Comparison of ENCODE assay signal across 1 cellular context in the genomic region with DNA sequence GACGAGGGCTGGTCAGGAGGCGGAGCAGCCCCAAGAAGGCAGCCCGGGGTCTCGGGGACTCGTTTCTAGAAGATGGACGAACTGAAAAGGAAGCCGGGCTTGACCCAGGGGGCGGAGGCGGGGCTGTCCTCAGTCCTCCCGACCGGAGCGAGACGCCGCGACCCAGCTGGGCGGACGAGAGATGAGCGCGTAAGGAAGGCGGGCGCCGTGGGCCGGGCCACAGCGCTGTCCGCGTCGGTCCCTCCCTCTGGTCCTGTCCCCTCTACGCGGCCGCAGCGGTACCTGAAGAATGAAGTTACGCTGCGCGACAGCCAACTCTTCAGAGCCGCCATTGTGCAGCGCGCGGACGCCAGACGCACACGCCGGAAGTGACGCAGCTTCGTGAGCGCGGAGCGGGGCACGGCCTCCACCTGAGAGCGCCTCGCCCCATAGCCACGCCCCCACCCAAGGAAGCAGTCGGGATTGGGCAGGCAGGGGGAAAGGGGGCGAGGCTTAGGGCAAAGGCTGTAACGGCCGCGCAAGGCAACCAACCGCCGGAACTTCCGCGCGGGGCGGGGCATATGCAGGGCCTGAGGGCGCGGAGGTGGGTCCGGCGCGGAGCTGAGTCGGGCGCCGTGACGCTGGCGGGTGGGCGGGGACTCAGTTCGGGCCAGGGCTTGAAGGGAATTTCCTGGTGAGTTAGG.
TF ChIP-seq lines count a peak whose summit lies in the region.

A gene (minus strand): TSS at position 370 of the 683 bp plus-strand sequence. CDS start 38 bp downstream, at position 332.

TF ChIP-seq in HepG2, 621 proteins besides CTCF, POLR2A, EP300 and RAD21 (continued from another document and continues in another):
- 0 out of 2 replicates have a peak, but pooled peaks have one; percentile 29 for TF ChIP-seq CHCHD3 (CRISPR knock-in tag; IDR thresholded peaks at IDR 0.05)
- TF ChIP-seq HDAC1 (CRISPR knock-in tag; IDR thresholded peaks at IDR 0.05): peak; percentile 96
- TF ChIP-seq ZNF780A (CRISPR knock-in tag; IDR thresholded peaks at IDR 0.05): no peak
- TF ChIP-seq, protein P1, sequence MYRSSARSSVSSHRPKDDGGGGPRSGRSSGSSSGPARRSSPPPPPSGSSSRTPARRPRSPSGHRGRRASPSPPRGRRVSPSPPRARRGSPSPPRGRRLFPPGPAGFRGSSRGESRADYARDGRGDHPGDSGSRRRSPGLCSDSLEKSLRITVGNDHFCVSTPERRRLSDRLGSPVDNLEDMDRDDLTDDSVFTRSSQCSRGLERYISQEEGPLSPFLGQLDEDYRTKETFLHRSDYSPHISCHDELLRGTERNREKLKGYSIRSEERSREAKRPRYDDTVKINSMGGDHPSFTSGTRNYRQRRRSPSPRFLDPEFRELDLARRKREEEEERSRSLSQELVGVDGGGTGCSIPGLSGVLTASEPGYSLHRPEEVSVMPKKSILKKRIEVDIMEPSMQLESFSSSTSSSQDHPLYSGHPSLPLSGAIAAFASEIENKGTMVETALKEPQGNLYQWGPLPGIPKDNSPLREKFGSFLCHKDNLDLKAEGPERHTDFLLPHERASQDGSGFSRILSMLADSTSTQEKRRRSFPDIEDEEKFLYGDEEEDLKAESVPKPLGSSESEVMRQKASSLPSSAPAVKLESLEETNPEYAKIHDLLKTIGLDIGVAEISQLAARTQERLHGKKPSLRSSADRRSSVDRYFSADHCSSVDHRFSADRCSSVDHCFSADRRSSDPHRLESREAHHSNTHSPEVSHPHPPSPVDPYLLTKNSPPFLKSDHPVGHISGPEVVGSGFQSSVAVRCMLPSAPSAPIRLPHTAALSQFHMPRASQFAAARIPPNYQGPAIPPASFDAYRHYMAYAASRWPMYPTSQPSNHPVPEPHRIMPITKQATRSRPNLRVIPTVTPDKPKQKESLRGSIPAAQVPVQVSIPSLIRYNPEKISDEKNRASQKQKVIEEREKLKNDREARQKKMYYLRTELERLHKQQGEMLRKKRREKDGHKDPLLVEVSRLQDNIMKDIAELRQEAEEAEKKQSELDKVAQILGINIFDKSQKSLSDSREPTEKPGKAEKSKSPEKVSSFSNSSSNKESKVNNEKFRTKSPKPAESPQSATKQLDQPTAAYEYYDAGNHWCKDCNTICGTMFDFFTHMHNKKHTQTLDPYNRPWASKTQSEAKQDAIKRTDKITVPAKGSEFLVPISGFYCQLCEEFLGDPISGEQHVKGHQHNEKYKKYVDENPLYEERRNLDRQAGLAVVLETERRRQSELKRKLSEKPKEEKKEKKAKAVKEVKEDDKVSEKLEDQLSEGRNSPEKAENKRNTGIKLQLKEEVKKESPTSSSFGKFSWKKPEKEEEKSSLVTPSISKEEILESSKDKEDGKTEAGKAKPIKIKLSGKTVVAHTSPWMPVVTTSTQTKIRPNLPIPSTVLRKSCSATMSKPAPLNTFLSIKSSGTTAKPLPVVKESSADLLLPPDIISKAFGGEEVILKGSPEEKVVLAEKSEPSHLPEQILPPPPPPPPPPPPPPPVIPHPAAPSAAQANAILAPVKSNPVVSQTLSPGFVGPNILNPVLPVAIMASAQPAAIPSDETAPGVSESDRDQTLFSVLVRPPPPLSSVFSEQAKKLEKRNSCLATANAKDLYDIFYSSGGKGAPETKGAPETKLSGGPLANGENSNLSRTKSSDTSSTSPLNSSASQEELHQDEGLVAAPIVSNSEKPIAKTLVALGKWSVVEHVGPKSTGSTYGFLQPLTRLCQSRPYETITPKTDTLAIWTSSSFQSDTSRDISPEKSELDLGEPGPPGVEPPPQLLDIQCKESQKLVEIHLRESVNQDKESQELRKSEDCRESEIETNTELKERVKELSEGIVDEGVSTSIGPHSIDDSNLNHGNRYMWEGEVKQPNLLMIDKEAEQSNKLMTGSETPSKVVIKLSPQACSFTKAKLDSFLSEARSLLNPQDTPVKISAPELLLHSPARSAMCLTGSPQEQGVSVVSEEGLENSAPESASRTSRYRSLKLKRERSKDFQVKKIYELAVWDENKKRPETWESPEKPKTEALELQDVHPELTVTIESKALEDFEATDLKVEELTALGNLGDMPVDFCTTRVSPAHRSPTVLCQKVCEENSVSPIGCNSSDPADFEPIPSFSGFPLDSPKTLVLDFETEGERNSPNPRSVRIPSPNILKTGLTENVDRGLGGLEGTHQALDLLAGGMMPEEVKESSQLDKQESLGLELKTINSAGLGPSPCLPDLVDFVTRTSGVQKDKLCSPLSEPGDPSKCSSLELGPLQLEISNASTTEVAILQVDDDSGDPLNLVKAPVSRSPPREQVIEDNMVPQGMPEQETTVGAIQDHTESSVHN (CRISPR knock-in tag; IDR thresholded peaks at IDR 0.05): no peak
- TF ChIP-seq NFRKB (IDR thresholded peaks at IDR 0.05): no peak
- TF ChIP-seq PHF8 (CRISPR knock-in tag; IDR thresholded peaks at IDR 0.05): peak; percentile 96
- TF ChIP-seq ARHGAP35 (CRISPR knock-in tag; IDR thresholded peaks at IDR 0.05; ENCODE audit: borderline replicate concordance): peak; percentile 79; the same call in 1 of the 2 replicates
- TF ChIP-seq MTA3 (CRISPR knock-in tag; IDR thresholded peaks at IDR 0.05): no peak
- TF ChIP-seq, protein P2, sequence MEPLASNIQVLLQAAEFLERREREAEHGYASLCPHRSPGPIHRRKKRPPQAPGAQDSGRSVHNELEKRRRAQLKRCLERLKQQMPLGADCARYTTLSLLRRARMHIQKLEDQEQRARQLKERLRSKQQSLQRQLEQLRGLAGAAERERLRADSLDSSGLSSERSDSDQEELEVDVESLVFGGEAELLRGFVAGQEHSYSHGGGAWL (CRISPR knock-in tag; IDR thresholded peaks at IDR 0.05): no peak
- TF ChIP-seq ZNF225 (CRISPR knock-in tag; IDR thresholded peaks at IDR 0.05): 0 out of 2 replicates have a peak, but pooled peaks have one; percentile 46
- peak; percentile 65 for TF ChIP-seq DR1 (CRISPR knock-in tag; IDR thresholded peaks at IDR 0.05)
- 0 out of 2 replicates have a peak, but pooled peaks have one; percentile 64 for TF ChIP-seq NFKBIZ (CRISPR knock-in tag; IDR thresholded peaks at IDR 0.05)
- no peak for TF ChIP-seq ZNF672 (CRISPR knock-in tag; IDR thresholded peaks at IDR 0.05)
- no peak for TF ChIP-seq ZNF777 (CRISPR knock-in tag; IDR thresholded peaks at IDR 0.05)
- no peak for TF ChIP-seq NONO (IDR thresholded peaks at IDR 0.05)
- TF ChIP-seq NONO (CRISPR knock-in tag; conservative IDR thresholded peaks at IDR 0.05): peak; percentile 94
- TF ChIP-seq PRMT3 (CRISPR knock-in tag; IDR thresholded peaks at IDR 0.05; ENCODE audit: borderline replicate concordance, low read depth): no peak
- TF ChIP-seq ZSCAN22 (CRISPR knock-in tag; IDR thresholded peaks at IDR 0.05): no peak; the same call in 1 of the 2 replicates
- TF ChIP-seq RELA (CRISPR knock-in tag; IDR thresholded peaks at IDR 0.05): 0 out of 2 replicates have a peak, but pooled peaks have one; percentile 42
- TF ChIP-seq NR2F1 (CRISPR knock-in tag; IDR thresholded peaks at IDR 0.05): peak in 1 of 2 experiments; percentile 22; a peak in 1 of 4 replicates
- TF ChIP-seq ZNF605 (CRISPR knock-in tag; IDR thresholded peaks at IDR 0.05): peak; percentile 73
- peak; percentile 85 for TF ChIP-seq SPEN (CRISPR knock-in tag; IDR thresholded peaks at IDR 0.05; ENCODE audit: low read depth)
- TF ChIP-seq, protein P3, sequence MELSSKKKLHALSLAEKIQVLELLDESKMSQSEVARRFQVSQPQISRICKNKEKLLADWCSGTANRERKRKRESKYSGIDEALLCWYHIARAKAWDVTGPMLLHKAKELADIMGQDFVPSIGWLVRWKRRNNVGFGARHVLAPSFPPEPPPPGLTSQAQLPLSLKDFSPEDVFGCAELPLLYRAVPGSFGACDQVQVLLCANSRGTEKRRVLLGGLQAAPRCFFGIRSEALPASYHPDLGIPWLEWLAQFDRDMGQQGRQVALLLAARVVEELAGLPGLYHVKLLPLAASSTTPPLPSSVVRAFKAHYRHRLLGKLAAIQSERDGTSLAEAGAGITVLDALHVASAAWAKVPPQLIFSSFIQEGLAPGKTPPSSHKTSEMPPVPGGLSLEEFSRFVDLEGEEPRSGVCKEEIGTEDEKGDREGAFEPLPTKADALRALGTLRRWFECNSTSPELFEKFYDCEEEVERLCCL (CRISPR knock-in tag; IDR thresholded peaks at IDR 0.05; ENCODE audit: borderline replicate concordance): no peak
- TF ChIP-seq KDM3A (CRISPR knock-in tag; IDR thresholded peaks at IDR 0.05; ENCODE audit: low read depth): peak; percentile 75; the same call in 1 of the 2 replicates
- TF ChIP-seq EHMT2 (IDR thresholded peaks at IDR 0.05; ENCODE audit: borderline replicate concordance, low read depth, low read length): no peak
- peak; percentile 80; the same call in 1 of the 2 replicates for TF ChIP-seq ARID2 (CRISPR knock-in tag; IDR thresholded peaks at IDR 0.05; ENCODE audit: borderline replicate concordance)
- TF ChIP-seq STAT5B (CRISPR knock-in tag; IDR thresholded peaks at IDR 0.05): 0 out of 2 replicates have a peak, but pooled peaks have one; percentile 60
- peak; percentile 10; the same call in 1 of the 2 replicates for TF ChIP-seq ZNF749 (CRISPR knock-in tag; IDR thresholded peaks at IDR 0.05; ENCODE audit: borderline replicate concordance)
- peak; percentile 82; the same call in 1 of the 2 replicates for TF ChIP-seq ZNF205 (CRISPR knock-in tag; IDR thresholded peaks at IDR 0.05)
- no peak; the same call in none of the 2 replicates for TF ChIP-seq RFXAP (CRISPR knock-in tag; IDR thresholded peaks at IDR 0.05; ENCODE audit: borderline replicate concordance)
- no peak; the same call in 1 of the 2 replicates for TF ChIP-seq ZNF782 (CRISPR knock-in tag; IDR thresholded peaks at IDR 0.05; ENCODE audit: borderline replicate concordance)
- peak; percentile 66; the same call in 1 of the 2 replicates for TF ChIP-seq GPN1 (CRISPR knock-in tag; IDR thresholded peaks at IDR 0.05; ENCODE audit: borderline replicate concordance)
- TF ChIP-seq PCBP2 (optimal IDR thresholded peaks at IDR 0.05; ENCODE audit: low read depth, low read length, poor library complexity, severe bottlenecking): no peak
- TF ChIP-seq, protein P4, sequence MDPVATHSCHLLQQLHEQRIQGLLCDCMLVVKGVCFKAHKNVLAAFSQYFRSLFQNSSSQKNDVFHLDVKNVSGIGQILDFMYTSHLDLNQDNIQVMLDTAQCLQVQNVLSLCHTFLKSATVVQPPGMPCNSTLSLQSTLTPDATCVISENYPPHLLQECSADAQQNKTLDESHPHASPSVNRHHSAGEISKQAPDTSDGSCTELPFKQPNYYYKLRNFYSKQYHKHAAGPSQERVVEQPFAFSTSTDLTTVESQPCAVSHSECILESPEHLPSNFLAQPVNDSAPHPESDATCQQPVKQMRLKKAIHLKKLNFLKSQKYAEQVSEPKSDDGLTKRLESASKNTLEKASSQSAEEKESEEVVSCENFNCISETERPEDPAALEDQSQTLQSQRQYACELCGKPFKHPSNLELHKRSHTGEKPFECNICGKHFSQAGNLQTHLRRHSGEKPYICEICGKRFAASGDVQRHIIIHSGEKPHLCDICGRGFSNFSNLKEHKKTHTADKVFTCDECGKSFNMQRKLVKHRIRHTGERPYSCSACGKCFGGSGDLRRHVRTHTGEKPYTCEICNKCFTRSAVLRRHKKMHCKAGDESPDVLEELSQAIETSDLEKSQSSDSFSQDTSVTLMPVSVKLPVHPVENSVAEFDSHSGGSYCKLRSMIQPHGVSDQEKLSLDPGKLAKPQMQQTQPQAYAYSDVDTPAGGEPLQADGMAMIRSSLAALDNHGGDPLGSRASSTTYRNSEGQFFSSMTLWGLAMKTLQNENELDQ (CRISPR knock-in tag; IDR thresholded peaks at IDR 0.05; ENCODE audit: borderline replicate concordance): no peak
- TF ChIP-seq GLI4 (CRISPR knock-in tag; IDR thresholded peaks at IDR 0.05; ENCODE audit: borderline replicate concordance): no peak; the same call in 1 of the 2 replicates
- peak; percentile 94 for TF ChIP-seq KMT2B (CRISPR knock-in tag; IDR thresholded peaks at IDR 0.05)
- TF ChIP-seq ZNF251 (CRISPR knock-in tag; IDR thresholded peaks at IDR 0.05): 0 out of 2 replicates have a peak, but pooled peaks have one; percentile 27
- TF ChIP-seq ZBTB38 (CRISPR knock-in tag; IDR thresholded peaks at IDR 0.05): peak; percentile 81
- TF ChIP-seq, protein P5, sequence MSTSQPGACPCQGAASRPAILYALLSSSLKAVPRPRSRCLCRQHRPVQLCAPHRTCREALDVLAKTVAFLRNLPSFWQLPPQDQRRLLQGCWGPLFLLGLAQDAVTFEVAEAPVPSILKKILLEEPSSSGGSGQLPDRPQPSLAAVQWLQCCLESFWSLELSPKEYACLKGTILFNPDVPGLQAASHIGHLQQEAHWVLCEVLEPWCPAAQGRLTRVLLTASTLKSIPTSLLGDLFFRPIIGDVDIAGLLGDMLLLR (CRISPR knock-in tag; IDR thresholded peaks at IDR 0.05): peak; percentile 77
- TF ChIP-seq IRF2 (CRISPR knock-in tag; IDR thresholded peaks at IDR 0.05): 0 out of 2 replicates have a peak, but pooled peaks have one; percentile 72
- no peak for TF ChIP-seq MBD4 (IDR thresholded peaks at IDR 0.05; ENCODE audit: borderline replicate concordance, low read length)
- TF ChIP-seq, protein P6, sequence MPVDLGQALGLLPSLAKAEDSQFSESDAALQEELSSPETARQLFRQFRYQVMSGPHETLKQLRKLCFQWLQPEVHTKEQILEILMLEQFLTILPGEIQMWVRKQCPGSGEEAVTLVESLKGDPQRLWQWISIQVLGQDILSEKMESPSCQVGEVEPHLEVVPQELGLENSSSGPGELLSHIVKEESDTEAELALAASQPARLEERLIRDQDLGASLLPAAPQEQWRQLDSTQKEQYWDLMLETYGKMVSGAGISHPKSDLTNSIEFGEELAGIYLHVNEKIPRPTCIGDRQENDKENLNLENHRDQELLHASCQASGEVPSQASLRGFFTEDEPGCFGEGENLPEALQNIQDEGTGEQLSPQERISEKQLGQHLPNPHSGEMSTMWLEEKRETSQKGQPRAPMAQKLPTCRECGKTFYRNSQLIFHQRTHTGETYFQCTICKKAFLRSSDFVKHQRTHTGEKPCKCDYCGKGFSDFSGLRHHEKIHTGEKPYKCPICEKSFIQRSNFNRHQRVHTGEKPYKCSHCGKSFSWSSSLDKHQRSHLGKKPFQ (CRISPR knock-in tag; IDR thresholded peaks at IDR 0.05; ENCODE audit: insufficient replicate concordance): peak; percentile 67
- TF ChIP-seq ZNF670 (CRISPR knock-in tag; IDR thresholded peaks at IDR 0.05; ENCODE audit: borderline replicate concordance): peak; percentile 37; the same call in 1 of the 2 replicates
- TF ChIP-seq, protein P7, sequence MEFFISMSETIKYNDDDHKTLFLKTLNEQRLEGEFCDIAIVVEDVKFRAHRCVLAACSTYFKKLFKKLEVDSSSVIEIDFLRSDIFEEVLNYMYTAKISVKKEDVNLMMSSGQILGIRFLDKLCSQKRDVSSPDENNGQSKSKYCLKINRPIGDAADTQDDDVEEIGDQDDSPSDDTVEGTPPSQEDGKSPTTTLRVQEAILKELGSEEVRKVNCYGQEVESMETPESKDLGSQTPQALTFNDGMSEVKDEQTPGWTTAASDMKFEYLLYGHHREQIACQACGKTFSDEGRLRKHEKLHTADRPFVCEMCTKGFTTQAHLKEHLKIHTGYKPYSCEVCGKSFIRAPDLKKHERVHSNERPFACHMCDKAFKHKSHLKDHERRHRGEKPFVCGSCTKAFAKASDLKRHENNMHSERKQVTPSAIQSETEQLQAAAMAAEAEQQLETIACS (CRISPR knock-in tag; IDR thresholded peaks at IDR 0.05): no peak
- TF ChIP-seq, protein P8, sequence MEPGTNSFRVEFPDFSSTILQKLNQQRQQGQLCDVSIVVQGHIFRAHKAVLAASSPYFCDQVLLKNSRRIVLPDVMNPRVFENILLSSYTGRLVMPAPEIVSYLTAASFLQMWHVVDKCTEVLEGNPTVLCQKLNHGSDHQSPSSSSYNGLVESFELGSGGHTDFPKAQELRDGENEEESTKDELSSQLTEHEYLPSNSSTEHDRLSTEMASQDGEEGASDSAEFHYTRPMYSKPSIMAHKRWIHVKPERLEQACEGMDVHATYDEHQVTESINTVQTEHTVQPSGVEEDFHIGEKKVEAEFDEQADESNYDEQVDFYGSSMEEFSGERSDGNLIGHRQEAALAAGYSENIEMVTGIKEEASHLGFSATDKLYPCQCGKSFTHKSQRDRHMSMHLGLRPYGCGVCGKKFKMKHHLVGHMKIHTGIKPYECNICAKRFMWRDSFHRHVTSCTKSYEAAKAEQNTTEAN (CRISPR knock-in tag; conservative IDR thresholded peaks at IDR 0.05): no peak
- peak; percentile 12; the same call in 1 of the 2 replicates for TF ChIP-seq TMF1 (CRISPR knock-in tag; IDR thresholded peaks at IDR 0.05; ENCODE audit: low read depth)
